1 cellular context compared by ENCODE assay signal in the genomic region with DNA sequence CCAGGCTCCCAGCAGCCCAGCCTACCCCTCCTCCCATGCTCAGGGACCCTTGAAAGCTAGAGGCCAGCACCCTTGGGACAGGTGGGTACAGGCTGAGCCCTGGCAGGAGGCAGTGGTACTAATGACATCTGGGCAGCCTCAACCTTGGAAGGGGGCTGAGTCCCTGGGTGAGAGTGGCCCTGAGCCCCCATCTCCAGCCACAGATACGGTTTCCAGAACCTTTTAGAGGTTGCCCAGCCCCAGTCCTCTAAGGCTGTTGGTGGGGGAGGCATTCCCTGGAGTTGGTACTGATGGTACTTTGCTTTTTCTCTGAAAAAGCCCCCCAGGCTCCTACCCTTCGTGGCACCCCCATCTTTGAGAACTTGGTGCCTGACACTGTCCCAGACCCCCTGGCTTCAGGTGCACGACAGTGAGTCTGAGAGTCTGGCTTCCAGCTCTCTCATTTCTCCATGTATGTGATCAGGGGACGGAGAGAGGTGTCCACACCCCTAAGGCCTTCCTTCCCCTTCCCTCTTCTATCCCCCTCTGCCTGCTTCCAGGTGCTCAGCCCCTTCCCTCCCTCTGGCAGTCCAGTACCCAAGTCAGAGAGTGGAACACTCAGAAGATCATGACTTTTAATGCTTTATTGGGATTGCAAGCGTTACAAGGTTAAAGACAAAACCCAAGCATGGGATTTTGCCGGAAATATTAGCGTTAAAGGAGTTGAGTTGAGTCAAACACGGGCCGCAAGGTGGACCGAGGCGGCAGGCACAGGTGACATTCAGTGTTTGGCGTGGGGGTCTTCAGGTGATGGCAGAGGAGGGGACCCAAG.
TF ChIP-seq lines count a peak whose summit lies in the region.

No MANE protein-coding gene starts in this region.

TF ChIP-seq in HepG2, 621 proteins besides CTCF, POLR2A, EP300 and RAD21 (continued from another document and continues in another):
- TF ChIP-seq, protein P1, sequence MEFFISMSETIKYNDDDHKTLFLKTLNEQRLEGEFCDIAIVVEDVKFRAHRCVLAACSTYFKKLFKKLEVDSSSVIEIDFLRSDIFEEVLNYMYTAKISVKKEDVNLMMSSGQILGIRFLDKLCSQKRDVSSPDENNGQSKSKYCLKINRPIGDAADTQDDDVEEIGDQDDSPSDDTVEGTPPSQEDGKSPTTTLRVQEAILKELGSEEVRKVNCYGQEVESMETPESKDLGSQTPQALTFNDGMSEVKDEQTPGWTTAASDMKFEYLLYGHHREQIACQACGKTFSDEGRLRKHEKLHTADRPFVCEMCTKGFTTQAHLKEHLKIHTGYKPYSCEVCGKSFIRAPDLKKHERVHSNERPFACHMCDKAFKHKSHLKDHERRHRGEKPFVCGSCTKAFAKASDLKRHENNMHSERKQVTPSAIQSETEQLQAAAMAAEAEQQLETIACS (CRISPR knock-in tag; IDR thresholded peaks at IDR 0.05): no peak
- TF ChIP-seq, protein P2, sequence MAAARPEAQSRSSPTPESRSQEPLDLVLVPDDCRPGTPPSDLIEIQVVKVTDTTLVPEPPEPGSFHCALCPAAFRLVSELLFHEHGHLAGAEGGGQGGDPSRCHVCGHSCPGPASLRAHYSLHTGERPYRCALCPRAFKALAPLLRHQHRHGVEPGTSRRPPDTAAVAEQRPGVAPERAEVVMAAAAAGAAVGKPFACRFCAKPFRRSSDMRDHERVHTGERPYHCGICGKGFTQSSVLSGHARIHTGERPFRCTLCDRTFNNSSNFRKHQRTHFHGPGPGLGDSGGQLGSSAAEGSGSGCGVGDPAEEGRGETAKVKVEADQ (CRISPR knock-in tag; IDR thresholded peaks at IDR 0.05; ENCODE audit: borderline replicate concordance): no peak; the same call in 1 of the 2 replicates
- TF ChIP-seq, protein P3, sequence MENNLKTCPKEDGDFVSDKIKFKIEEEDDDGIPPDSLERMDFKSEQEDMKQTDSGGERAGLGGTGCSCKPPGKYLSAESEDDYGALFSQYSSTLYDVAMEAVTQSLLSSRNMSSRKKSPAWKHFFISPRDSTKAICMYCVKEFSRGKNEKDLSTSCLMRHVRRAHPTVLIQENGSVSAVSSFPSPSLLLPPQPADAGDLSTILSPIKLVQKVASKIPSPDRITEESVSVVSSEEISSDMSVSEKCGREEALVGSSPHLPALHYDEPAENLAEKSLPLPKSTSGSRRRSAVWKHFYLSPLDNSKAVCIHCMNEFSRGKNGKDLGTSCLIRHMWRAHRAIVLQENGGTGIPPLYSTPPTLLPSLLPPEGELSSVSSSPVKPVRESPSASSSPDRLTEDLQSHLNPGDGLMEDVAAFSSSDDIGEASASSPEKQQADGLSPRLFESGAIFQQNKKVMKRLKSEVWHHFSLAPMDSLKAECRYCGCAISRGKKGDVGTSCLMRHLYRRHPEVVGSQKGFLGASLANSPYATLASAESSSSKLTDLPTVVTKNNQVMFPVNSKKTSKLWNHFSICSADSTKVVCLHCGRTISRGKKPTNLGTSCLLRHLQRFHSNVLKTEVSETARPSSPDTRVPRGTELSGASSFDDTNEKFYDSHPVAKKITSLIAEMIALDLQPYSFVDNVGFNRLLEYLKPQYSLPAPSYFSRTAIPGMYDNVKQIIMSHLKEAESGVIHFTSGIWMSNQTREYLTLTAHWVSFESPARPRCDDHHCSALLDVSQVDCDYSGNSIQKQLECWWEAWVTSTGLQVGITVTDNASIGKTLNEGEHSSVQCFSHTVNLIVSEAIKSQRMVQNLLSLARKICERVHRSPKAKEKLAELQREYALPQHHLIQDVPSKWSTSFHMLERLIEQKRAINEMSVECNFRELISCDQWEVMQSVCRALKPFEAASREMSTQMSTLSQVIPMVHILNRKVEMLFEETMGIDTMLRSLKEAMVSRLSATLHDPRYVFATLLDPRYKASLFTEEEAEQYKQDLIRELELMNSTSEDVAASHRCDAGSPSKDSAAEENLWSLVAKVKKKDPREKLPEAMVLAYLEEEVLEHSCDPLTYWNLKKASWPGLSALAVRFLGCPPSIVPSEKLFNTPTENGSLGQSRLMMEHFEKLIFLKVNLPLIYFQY (CRISPR knock-in tag; IDR thresholded peaks at IDR 0.05; ENCODE audit: borderline replicate concordance): no peak
- TF ChIP-seq ZBTB7B (CRISPR knock-in tag; IDR thresholded peaks at IDR 0.05) (no peak; the same call in 1 of the 2 replicates), TAF15 (IDR thresholded peaks at IDR 0.05; ENCODE audit: low read depth, low read length, poor library complexity, severe bottlenecking) (no peak), ZNF10 (CRISPR knock-in tag; IDR thresholded peaks at IDR 0.05; ENCODE audit: borderline replicate concordance, low read depth) (no peak), FLYWCH1 (CRISPR knock-in tag; IDR thresholded peaks at IDR 0.05) (peak; percentile 91), FOXA1 (IDR thresholded peaks at IDR 0.05) (no peak), FOXA1 (CRISPR knock-in tag; IDR thresholded peaks at IDR 0.05) (no peak), ZNF234 (CRISPR knock-in tag; conservative IDR thresholded peaks at IDR 0.05) (no peak), CBX5 (CRISPR knock-in tag; IDR thresholded peaks at IDR 0.05; ENCODE audit: borderline replicate concordance) (no peak), ZNF562 (CRISPR knock-in tag; IDR thresholded peaks at IDR 0.05; ENCODE audit: borderline replicate concordance) (no peak), SPEN (CRISPR knock-in tag; IDR thresholded peaks at IDR 0.05; ENCODE audit: low read depth) (peak; percentile 53; the same call in 1 of the 2 replicates), ZNF274 (CRISPR knock-in tag; IDR thresholded peaks at IDR 0.05) (no peak), PAX8 (CRISPR knock-in tag; IDR thresholded peaks at IDR 0.05; ENCODE audit: borderline replicate concordance) (no peak), ZNF337 (CRISPR knock-in tag; IDR thresholded peaks at IDR 0.05; ENCODE audit: borderline replicate concordance, low read depth) (no peak), NAIF1 (CRISPR knock-in tag; IDR thresholded peaks at IDR 0.05; ENCODE audit: borderline replicate concordance) (peak; percentile 74; the same call in 1 of the 2 replicates), MEIS1 (CRISPR knock-in tag; IDR thresholded peaks at IDR 0.05; ENCODE audit: borderline replicate concordance) (0 out of 2 replicates have a peak, but pooled peaks have one; percentile 32), MXD4 (CRISPR knock-in tag; IDR thresholded peaks at IDR 0.05) (no peak), POLR2G (IDR thresholded peaks at IDR 0.05; ENCODE audit: low read depth, low read length) (peak; percentile 89), ZNF615 (CRISPR knock-in tag; IDR thresholded peaks at IDR 0.05; ENCODE audit: borderline replicate concordance) (0 out of 2 replicates have a peak, but pooled peaks have one; percentile 77), HMGA1 (CRISPR knock-in tag; conservative IDR thresholded peaks at IDR 0.05) (no peak), ZNF256 (CRISPR knock-in tag; conservative IDR thresholded peaks at IDR 0.05) (no peak), TEAD2 (CRISPR knock-in tag; IDR thresholded peaks at IDR 0.05) (no peak), CCAR2 (optimal IDR thresholded peaks at IDR 0.05; ENCODE audit: low read depth, low read length) (no peak), KAT8 (CRISPR knock-in tag; IDR thresholded peaks at IDR 0.05) (no peak; the same call in 1 of the 2 replicates), ZNF33A (CRISPR knock-in tag; IDR thresholded peaks at IDR 0.05; ENCODE audit: borderline replicate concordance) (no peak; the same call in 1 of the 2 replicates), ZMYM4 (CRISPR knock-in tag; IDR thresholded peaks at IDR 0.05) (peak; percentile 21; the same call in 1 of the 2 replicates)
- TF ChIP-seq, protein P4, sequence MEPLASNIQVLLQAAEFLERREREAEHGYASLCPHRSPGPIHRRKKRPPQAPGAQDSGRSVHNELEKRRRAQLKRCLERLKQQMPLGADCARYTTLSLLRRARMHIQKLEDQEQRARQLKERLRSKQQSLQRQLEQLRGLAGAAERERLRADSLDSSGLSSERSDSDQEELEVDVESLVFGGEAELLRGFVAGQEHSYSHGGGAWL (CRISPR knock-in tag; IDR thresholded peaks at IDR 0.05): no peak
- TF ChIP-seq, protein P5, sequence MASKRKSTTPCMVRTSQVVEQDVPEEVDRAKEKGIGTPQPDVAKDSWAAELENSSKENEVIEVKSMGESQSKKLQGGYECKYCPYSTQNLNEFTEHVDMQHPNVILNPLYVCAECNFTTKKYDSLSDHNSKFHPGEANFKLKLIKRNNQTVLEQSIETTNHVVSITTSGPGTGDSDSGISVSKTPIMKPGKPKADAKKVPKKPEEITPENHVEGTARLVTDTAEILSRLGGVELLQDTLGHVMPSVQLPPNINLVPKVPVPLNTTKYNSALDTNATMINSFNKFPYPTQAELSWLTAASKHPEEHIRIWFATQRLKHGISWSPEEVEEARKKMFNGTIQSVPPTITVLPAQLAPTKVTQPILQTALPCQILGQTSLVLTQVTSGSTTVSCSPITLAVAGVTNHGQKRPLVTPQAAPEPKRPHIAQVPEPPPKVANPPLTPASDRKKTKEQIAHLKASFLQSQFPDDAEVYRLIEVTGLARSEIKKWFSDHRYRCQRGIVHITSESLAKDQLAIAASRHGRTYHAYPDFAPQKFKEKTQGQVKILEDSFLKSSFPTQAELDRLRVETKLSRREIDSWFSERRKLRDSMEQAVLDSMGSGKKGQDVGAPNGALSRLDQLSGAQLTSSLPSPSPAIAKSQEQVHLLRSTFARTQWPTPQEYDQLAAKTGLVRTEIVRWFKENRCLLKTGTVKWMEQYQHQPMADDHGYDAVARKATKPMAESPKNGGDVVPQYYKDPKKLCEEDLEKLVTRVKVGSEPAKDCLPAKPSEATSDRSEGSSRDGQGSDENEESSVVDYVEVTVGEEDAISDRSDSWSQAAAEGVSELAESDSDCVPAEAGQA (IDR thresholded peaks at IDR 0.05; ENCODE audit: low read depth): no peak
- TF ChIP-seq, protein P5 (CRISPR knock-in tag; IDR thresholded peaks at IDR 0.05; ENCODE audit: borderline replicate concordance): no peak
- TF ChIP-seq, protein P6, sequence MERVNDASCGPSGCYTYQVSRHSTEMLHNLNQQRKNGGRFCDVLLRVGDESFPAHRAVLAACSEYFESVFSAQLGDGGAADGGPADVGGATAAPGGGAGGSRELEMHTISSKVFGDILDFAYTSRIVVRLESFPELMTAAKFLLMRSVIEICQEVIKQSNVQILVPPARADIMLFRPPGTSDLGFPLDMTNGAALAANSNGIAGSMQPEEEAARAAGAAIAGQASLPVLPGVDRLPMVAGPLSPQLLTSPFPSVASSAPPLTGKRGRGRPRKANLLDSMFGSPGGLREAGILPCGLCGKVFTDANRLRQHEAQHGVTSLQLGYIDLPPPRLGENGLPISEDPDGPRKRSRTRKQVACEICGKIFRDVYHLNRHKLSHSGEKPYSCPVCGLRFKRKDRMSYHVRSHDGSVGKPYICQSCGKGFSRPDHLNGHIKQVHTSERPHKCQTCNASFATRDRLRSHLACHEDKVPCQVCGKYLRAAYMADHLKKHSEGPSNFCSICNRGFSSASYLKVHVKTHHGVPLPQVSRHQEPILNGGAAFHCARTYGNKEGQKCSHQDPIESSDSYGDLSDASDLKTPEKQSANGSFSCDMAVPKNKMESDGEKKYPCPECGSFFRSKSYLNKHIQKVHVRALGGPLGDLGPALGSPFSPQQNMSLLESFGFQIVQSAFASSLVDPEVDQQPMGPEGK (CRISPR knock-in tag; IDR thresholded peaks at IDR 0.05): peak; percentile 48
- TF ChIP-seq, protein P7, sequence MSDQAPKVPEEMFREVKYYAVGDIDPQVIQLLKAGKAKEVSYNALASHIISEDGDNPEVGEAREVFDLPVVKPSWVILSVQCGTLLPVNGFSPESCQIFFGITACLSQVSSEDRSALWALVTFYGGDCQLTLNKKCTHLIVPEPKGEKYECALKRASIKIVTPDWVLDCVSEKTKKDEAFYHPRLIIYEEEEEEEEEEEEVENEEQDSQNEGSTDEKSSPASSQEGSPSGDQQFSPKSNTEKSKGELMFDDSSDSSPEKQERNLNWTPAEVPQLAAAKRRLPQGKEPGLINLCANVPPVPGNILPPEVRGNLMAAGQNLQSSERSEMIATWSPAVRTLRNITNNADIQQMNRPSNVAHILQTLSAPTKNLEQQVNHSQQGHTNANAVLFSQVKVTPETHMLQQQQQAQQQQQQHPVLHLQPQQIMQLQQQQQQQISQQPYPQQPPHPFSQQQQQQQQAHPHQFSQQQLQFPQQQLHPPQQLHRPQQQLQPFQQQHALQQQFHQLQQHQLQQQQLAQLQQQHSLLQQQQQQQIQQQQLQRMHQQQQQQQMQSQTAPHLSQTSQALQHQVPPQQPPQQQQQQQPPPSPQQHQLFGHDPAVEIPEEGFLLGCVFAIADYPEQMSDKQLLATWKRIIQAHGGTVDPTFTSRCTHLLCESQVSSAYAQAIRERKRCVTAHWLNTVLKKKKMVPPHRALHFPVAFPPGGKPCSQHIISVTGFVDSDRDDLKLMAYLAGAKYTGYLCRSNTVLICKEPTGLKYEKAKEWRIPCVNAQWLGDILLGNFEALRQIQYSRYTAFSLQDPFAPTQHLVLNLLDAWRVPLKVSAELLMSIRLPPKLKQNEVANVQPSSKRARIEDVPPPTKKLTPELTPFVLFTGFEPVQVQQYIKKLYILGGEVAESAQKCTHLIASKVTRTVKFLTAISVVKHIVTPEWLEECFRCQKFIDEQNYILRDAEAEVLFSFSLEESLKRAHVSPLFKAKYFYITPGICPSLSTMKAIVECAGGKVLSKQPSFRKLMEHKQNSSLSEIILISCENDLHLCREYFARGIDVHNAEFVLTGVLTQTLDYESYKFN (CRISPR knock-in tag; conservative IDR thresholded peaks at IDR 0.05): 0 out of 2 replicates have a peak, but pooled peaks have one; percentile 14
- TF ChIP-seq, protein P8, sequence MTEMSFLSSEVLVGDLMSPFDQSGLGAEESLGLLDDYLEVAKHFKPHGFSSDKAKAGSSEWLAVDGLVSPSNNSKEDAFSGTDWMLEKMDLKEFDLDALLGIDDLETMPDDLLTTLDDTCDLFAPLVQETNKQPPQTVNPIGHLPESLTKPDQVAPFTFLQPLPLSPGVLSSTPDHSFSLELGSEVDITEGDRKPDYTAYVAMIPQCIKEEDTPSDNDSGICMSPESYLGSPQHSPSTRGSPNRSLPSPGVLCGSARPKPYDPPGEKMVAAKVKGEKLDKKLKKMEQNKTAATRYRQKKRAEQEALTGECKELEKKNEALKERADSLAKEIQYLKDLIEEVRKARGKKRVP (CRISPR knock-in tag; IDR thresholded peaks at IDR 0.05): no peak; a peak in 1 of 4 replicates
